ENCODE assay signal across 24 cellular contexts in genomic region chr20:62881662-62882395, GRCh38. TPM values are rescaled to one million over a fixed set of nuclear protein-coding genes. Genes with fewer than 3 reads are reported as not detected.
DNase-seq lines count a peak whose midpoint lies in the region; ATAC-seq, FAIRE-seq and TF ChIP-seq lines count a peak whose summit lies in the region.
"Had no signal": no experiment of that assay in that cellular context is flagged by ENCODE, and none has a peak within 500 bp of the region (broad histone marks: within the 10 kb centered on the region; RNA-seq: fewer than 3 reads in every experiment).

No MANE protein-coding gene starts in this region.

- no peak overlapping the region for H3K27ac ChIP-seq in adrenal gland
- H3K27ac ChIP-seq: SJSA1 had no signal

- H3K4me3 Mint-ChIP-seq in activated naive CD4-positive, alpha-beta T cell treated with anti-CD3 and anti-CD28 coated beads for 36 hours, result no peak overlapping the region
- H3K4me3 Mint-ChIP-seq in endothelial cell (ENCODE audit: unreplicated experiment), result peak overlapping the region; percentile 57
- no peak overlapping the region for H3K4me3 Mint-ChIP-seq in stimulated activated effector memory CD8-positive, alpha-beta T cell treated with anti-CD3 and anti-CD28 coated beads, Interleukin-12 subunit alpha, Interleukin-12 subunit beta, amount 100 ng/mL, for 72 hours
- H3K4me3 Mint-ChIP-seq: B cell had no signal

- intact Hi-C loops in activated naive CD4-positive, alpha-beta T cell treated with anti-CD3 and anti-CD28 coated beads for 36 hours (cut with micrococcal nuclease), result no loop called here
- intact Hi-C loops in adrenal gland (cut with DNase I), result no loop called here

- TF ChIP-seq CTCF in endothelial cell (IDR thresholded peaks at IDR 0.05; ENCODE audit: unreplicated experiment) (no peak), adrenal gland (IDR thresholded peaks at IDR 0.05) (no peak)

- TF ChIP-seq POLR2A in adrenal gland (IDR thresholded peaks at IDR 0.05) (no peak), GM12891 (IDR thresholded peaks at IDR 0.05; ENCODE audit: low read depth, low read length) (no peak)

- no peak for DNase-seq in activated naive CD4-positive, alpha-beta T cell treated with anti-CD3 and anti-CD28 coated beads, Interleukin-2, amount 50 U/mL, for 72 hours (ENCODE audit: low spot score in 2 of 2)
- DNase-seq in activated naive CD4-positive, alpha-beta T cell treated with anti-CD3 and anti-CD28 coated beads for 36 hours, result no peak
- DNase-seq in HTR-8/SVneo (ENCODE audit: insufficient read length, low spot score) (no peak), endothelial cell (ENCODE audit: low spot score) (no peak), adrenal gland (no peak), GM12891 (ENCODE audit: insufficient read length, low spot score) (no peak)
- no peak for DNase-seq in stimulated activated effector memory CD8-positive, alpha-beta T cell treated with anti-CD3 and anti-CD28 coated beads, Interleukin-12 subunit alpha, Interleukin-12 subunit beta, amount 100 ng/mL, for 72 hours (ENCODE audit: low spot score in 2 of 2)
- DNase-seq: ACHN; CD8-positive, alpha-beta memory T cell; DND-41; Kasumi-1; MM.1S; NCI-H1105; NCI-H1694; NCI-H510A treated with DMSO at 0.1 percent for 48 hours; NCI-H82; PC-3 had no signal

- H3K9me3 ChIP-seq in adrenal gland (replicated peaks in 1 of 3), result no peaks in the 10 kb centered on the region
- H3K9me3 ChIP-seq: SJSA1 had no signal

- peaks cover 2% of the 10 kb centered on the region for H3K4me1 Mint-ChIP-seq in activated naive CD4-positive, alpha-beta T cell treated with anti-CD3 and anti-CD28 coated beads for 36 hours (ENCODE audit: low read depth)
- peaks cover 11% of the 10 kb centered on the region for H3K4me1 Mint-ChIP-seq in endothelial cell (ENCODE audit: unreplicated experiment)
- H3K4me1 Mint-ChIP-seq in stimulated activated effector memory CD8-positive, alpha-beta T cell treated with anti-CD3 and anti-CD28 coated beads, Interleukin-12 subunit alpha, Interleukin-12 subunit beta, amount 100 ng/mL, for 72 hours, result peaks cover 10% of the 10 kb centered on the region
- H3K4me1 Mint-ChIP-seq: B cell had no signal

- WGBS in adrenal gland, 4 donors, result 94 to 95% (median 94%) methylated on average over 41 to 46 of the region's 46 CpGs

- H3K36me3 ChIP-seq in adrenal gland (replicated peaks in 1 of 2), result peaks cover 0 to 25% of the 10 kb centered on the region in 2 donors

- H3K36me3 Mint-ChIP-seq in activated naive CD4-positive, alpha-beta T cell treated with anti-CD3 and anti-CD28 coated beads, Interleukin-2, amount 50 U/mL, for 72 hours, result peaks cover 0 to 7% of the 10 kb centered on the region in 2 donors
- H3K36me3 Mint-ChIP-seq in activated naive CD4-positive, alpha-beta T cell treated with anti-CD3 and anti-CD28 coated beads for 36 hours (ENCODE audit: low read depth), result peaks cover 5% of the 10 kb centered on the region
- H3K36me3 Mint-ChIP-seq in endothelial cell (ENCODE audit: low read depth, unreplicated experiment), result peaks cover 17% of the 10 kb centered on the region
- H3K36me3 Mint-ChIP-seq in stimulated activated effector memory CD8-positive, alpha-beta T cell treated with anti-CD3 and anti-CD28 coated beads, Interleukin-12 subunit alpha, Interleukin-12 subunit beta, amount 100 ng/mL, for 72 hours, result peaks cover 20% of the 10 kb centered on the region

- H3K27me3 ChIP-seq in adrenal gland, result no peaks in the 10 kb centered on the region
- H3K27me3 ChIP-seq: SJSA1 had no signal

- peaks cover under 1 to 4% of the 10 kb centered on the region in 2 donors for H3K4me1 ChIP-seq in adrenal gland (replicated peaks in 1 of 2)

- peak overlapping the region; percentile 28 to 92 for H3K27ac Mint-ChIP-seq in activated naive CD4-positive, alpha-beta T cell treated with anti-CD3 and anti-CD28 coated beads, Interleukin-2, amount 50 U/mL, for 72 hours
- H3K27ac Mint-ChIP-seq in activated naive CD4-positive, alpha-beta T cell treated with anti-CD3 and anti-CD28 coated beads for 36 hours, result no peak overlapping the region
- peak overlapping the region; percentile 57 for H3K27ac Mint-ChIP-seq in endothelial cell (ENCODE audit: unreplicated experiment)
- H3K27ac Mint-ChIP-seq in stimulated activated effector memory CD8-positive, alpha-beta T cell treated with anti-CD3 and anti-CD28 coated beads, Interleukin-12 subunit alpha, Interleukin-12 subunit beta, amount 100 ng/mL, for 72 hours, result peak overlapping the region; percentile 48
- H3K27ac Mint-ChIP-seq: B cell; CD8-positive, alpha-beta memory T cell had no signal

- ATAC-seq in activated naive CD4-positive, alpha-beta T cell treated with anti-CD3 and anti-CD28 coated beads, Interleukin-2, amount 50 U/mL, for 72 hours, result no peak
- ATAC-seq in stimulated activated effector memory CD8-positive, alpha-beta T cell treated with anti-CD3 and anti-CD28 coated beads, Interleukin-12 subunit alpha, Interleukin-12 subunit beta, amount 100 ng/mL, for 72 hours, result no peak
- no peak for ATAC-seq in activated CD4-positive, CD25-positive, alpha-beta regulatory T cell treated with anti-CD3 and anti-CD28 coated beads, Interleukin-2, amount 50 U/mL, for 24 hours
- ATAC-seq: GM12878, PC-3 had no signal

- H3K4me3 ChIP-seq in adrenal gland, result no peak overlapping the region
- H3K4me3 ChIP-seq: GM12878, SJSA1 had no signal

- FAIRE-seq in HTR-8/SVneo (lab: Jason Lieb, UNC) (peak; percentile 63), GM12891 (lab: Jason Lieb, UNC) (no peak)
- FAIRE-seq: G401.6, GM12878, GM18507, H1 had no signal

- CTCF ChIA-PET in activated naive CD4-positive, alpha-beta T cell treated with anti-CD3 and anti-CD28 coated beads for 36 hours (lab: Charles Lee), result no interaction called here

- H3K27me3 Mint-ChIP-seq in activated naive CD4-positive, alpha-beta T cell treated with anti-CD3 and anti-CD28 coated beads for 36 hours (ENCODE audit: low read depth), result no peaks in the 10 kb centered on the region
- H3K27me3 Mint-ChIP-seq in endothelial cell (ENCODE audit: unreplicated experiment), result no peaks in the 10 kb centered on the region
- H3K27me3 Mint-ChIP-seq: B cell had no signal

- no peaks in the 10 kb centered on the region for H3K9me3 Mint-ChIP-seq in activated naive CD4-positive, alpha-beta T cell treated with anti-CD3 and anti-CD28 coated beads, Interleukin-2, amount 50 U/mL, for 72 hours
- no peaks in the 10 kb centered on the region for H3K9me3 Mint-ChIP-seq in activated naive CD4-positive, alpha-beta T cell treated with anti-CD3 and anti-CD28 coated beads for 36 hours
- no peaks in the 10 kb centered on the region for H3K9me3 Mint-ChIP-seq in endothelial cell (ENCODE audit: unreplicated experiment)
- H3K9me3 Mint-ChIP-seq in stimulated activated effector memory CD8-positive, alpha-beta T cell treated with anti-CD3 and anti-CD28 coated beads, Interleukin-12 subunit alpha, Interleukin-12 subunit beta, amount 100 ng/mL, for 72 hours, result no peaks in the 10 kb centered on the region
- H3K9me3 Mint-ChIP-seq: CD8-positive, alpha-beta memory T cell had no signal

TF ChIP-seq in GM12891, 5 proteins besides CTCF, POLR2A, EP300 and RAD21:
- TF ChIP-seq SPI1 (IDR thresholded peaks at IDR 0.05; ENCODE audit: low read depth, low read length), result no peak
- no peak for TF ChIP-seq PAX5 (IDR thresholded peaks at IDR 0.05; ENCODE audit: insufficient read depth, low read length, severe bottlenecking)
- TF ChIP-seq TAF1 (IDR thresholded peaks at IDR 0.05; ENCODE audit: low read depth, low read length), result no peak
- no peak for TF ChIP-seq POLR2AphosphoS5 (IDR thresholded peaks at IDR 0.05; ENCODE audit: low read depth, low read length)
- no peak for TF ChIP-seq POU2F2 (IDR thresholded peaks at IDR 0.05; ENCODE audit: low read depth, low read length)

RNA-seq across cellular contexts. Expression of gene TCFL5, which starts 20.2 kb away (rescaled TPM):
- 1 to 10 TPM; 3.5 to 5.7 TPM for total RNA-seq in activated naive CD4-positive, alpha-beta T cell treated with anti-CD3 and anti-CD28 coated beads, Interleukin-2, amount 50 U/mL, for 72 hours
- 1 to 10 TPM; 5.4 to 5.5 TPM for total RNA-seq in activated naive CD4-positive, alpha-beta T cell treated with anti-CD3 and anti-CD28 coated beads for 36 hours
- 30.9 TPM for total RNA-seq in endothelial cell (ENCODE audit: unreplicated experiment)
- 10 to 100 TPM in 1 of 8 donors, 1 to 10 TPM in 7; 4.6 to 12.0 (median 6.8) TPM for total RNA-seq in adrenal gland
- 1 to 10 TPM; 3.5 to 5.8 (median 3.9) TPM for polyA plus RNA-seq in adrenal gland
- polyA plus RNA-seq in GM12891 (2012; ENCODE audit: low read depth, missing spikeins), result 9.5 TPM

RNA-seq across cellular contexts. Expression of gene DIDO1, which starts 44.5 kb away (rescaled TPM):
- 10 to 100 TPM; 40.1 to 52.7 TPM for total RNA-seq in activated naive CD4-positive, alpha-beta T cell treated with anti-CD3 and anti-CD28 coated beads, Interleukin-2, amount 50 U/mL, for 72 hours
- total RNA-seq in activated naive CD4-positive, alpha-beta T cell treated with anti-CD3 and anti-CD28 coated beads for 36 hours, result 10 to 100 TPM; 49.5 to 50.3 TPM
- 61.0 TPM for total RNA-seq in endothelial cell (ENCODE audit: unreplicated experiment)
- total RNA-seq in adrenal gland, result 10 to 100 TPM; 29.8 to 51.3 (median 46.5) TPM
- polyA plus RNA-seq in adrenal gland, result 10 to 100 TPM; 19.0 to 27.9 (median 23.6) TPM
- 29.5 TPM for polyA plus RNA-seq in GM12891 (2012; ENCODE audit: low read depth, missing spikeins)

RNA-seq across cellular contexts. Expression of gene GID8, which starts 56.1 kb away (rescaled TPM):
- 10 to 100 TPM; 39.7 to 47.3 TPM for total RNA-seq in activated naive CD4-positive, alpha-beta T cell treated with anti-CD3 and anti-CD28 coated beads, Interleukin-2, amount 50 U/mL, for 72 hours
- total RNA-seq in activated naive CD4-positive, alpha-beta T cell treated with anti-CD3 and anti-CD28 coated beads for 36 hours, result 10 to 100 TPM; 32.7 to 34.0 TPM
- total RNA-seq in endothelial cell (ENCODE audit: unreplicated experiment) (45.0 TPM), adrenal gland (10 to 100 TPM; 17.8 to 38.5 (median 25.3) TPM)
- polyA plus RNA-seq in adrenal gland, result 10 to 100 TPM in 2 of 3 donors, 1 to 10 TPM in 1; 9.4 to 16.8 (median 10.1) TPM
- 23.0 TPM for polyA plus RNA-seq in GM12891 (2012; ENCODE audit: low read depth, missing spikeins)
